18 cellular contexts compared by ENCODE assay signal in genomic region chr12:48954061-48954460, GRCh38. TPM values are rescaled to one million over a fixed set of nuclear protein-coding genes. Genes with fewer than 3 reads are reported as not detected.
DNase-seq lines count a peak whose midpoint lies in the region; ATAC-seq, FAIRE-seq and TF ChIP-seq lines count a peak whose summit lies in the region.
"Had no signal": no experiment of that assay in that cellular context is flagged by ENCODE, and none has a peak within 500 bp of the region (broad histone marks: within the 10 kb centered on the region; RNA-seq: fewer than 3 reads in every experiment).

No MANE protein-coding gene starts in this region.

- H3K79me2 ChIP-seq in GM12878 (ENCODE audit: control insufficient read depth, insufficient read depth, low read length) = peaks cover 50% of the 10 kb centered on the region

- no peak for TF ChIP-seq RAD21 in GM12878 (IDR thresholded peaks at IDR 0.05; ENCODE audit: insufficient read depth, low read depth, low read length)

- intact Hi-C loops in GM12878 (cut with micrococcal nuclease; ENCODE audit: unreplicated experiment) = no loop called here

- no peaks in the 10 kb centered on the region for H3K27me3 Mint-ChIP-seq in CD8-positive, alpha-beta memory T cell
- no peaks in the 10 kb centered on the region for H3K27me3 Mint-ChIP-seq in nephron progenitor cell (ENCODE audit: low read depth, poor library complexity)

- SMC1A ChIA-PET in GM12878 (lab: Charles Lee; ENCODE audit: uncharacterized antibody, unreplicated experiment) = interaction anchor here (0.6 to 2.1 kb wide), 5 partner anchors 10 to 101 kb away, joined by 3 to 6 read pairs (median 5); partner anchors contain the start of gene FKBP11

- peak overlapping the region; percentile 16; the same call in 1 of the 2 replicates for H3K9ac ChIP-seq in GM12878 (ENCODE audit: control insufficient read depth, insufficient read depth, low read length)
- H3K9ac ChIP-seq: BLaER1 had no signal

- no peak for DNase-seq in CD8-positive, alpha-beta memory T cell
- DNase-seq in GM12878 (ENCODE audit: low read depth, low spot score) (no peak), nephron progenitor cell (no peak), putamen (ENCODE audit: low spot score) (peak; percentile 32), SIG-M5 (lab: John Stamatoyannopoulos, UW) (no peak)
- DNase-seq: 8988T; AML-193; Calu3; CD4-positive, CD25-positive, alpha-beta regulatory T cell; DMS 273 treated with DMSO at 0.1 percent for 48 hours; DMS79 had no signal

- no peak for FAIRE-seq in GM12878 (lab: Jason Lieb, UNC)
- FAIRE-seq: GM12891, H1 had no signal

- TF ChIP-seq EP300 in GM12878 (IDR thresholded peaks at IDR 0.05; ENCODE audit: borderline replicate concordance in 1 of 2, control insufficient read depth in 1 of 2, low read depth in 2 of 2, low read length in 2 of 2) = no peak

- no peak overlapping the region for H3K4me3 ChIP-seq in CD8-positive, alpha-beta memory T cell (ENCODE audit: low read length)
- H3K4me3 ChIP-seq in GM12878 = no peak overlapping the region
- H3K4me3 ChIP-seq: BLaER1, HAP-1 had no signal

- H3K9me3 ChIP-seq in CD8-positive, alpha-beta memory T cell (ENCODE audit: low read length) = no peaks in the 10 kb centered on the region
- no peaks in the 10 kb centered on the region for H3K9me3 ChIP-seq in GM12878 (replicated peaks; ENCODE audit: control insufficient read depth, insufficient read depth, low read length)
- H3K9me3 ChIP-seq: BLaER1, HAP-1 had no signal

- no peak for TF ChIP-seq POLR2A in GM12878 (IDR thresholded peaks at IDR 0.05; ENCODE audit: low read depth, low read length)

- peaks cover 33% of the 10 kb centered on the region for H3K4me1 ChIP-seq in CD8-positive, alpha-beta memory T cell (ENCODE audit: insufficient read depth, low read length)
- peaks cover 14% of the 10 kb centered on the region for H3K4me1 ChIP-seq in GM12878 (ENCODE audit: control insufficient read depth, insufficient read depth, low read length)

- CTCF ChIA-PET in CD8-positive, alpha-beta memory T cell (lab: Charles Lee) = interaction anchor here (1.1 to 1.6 kb wide), 2 partner anchors 23 to 34 kb away, joined by 3 to 4 read pairs; partner anchors contain the start of gene WNT1
- CTCF ChIA-PET in GM12878 (lab: Yijun Ruan, JAX) = interaction anchor here (1.1 to 5.6 kb wide), 9 partner anchors 8 to 101 kb away, joined by 3 to 40 read pairs (median 10); partner anchors contain the start of genes FKBP11 and WNT1

- H3K4me3 Mint-ChIP-seq in CD8-positive, alpha-beta memory T cell = peak overlapping the region in 2 of 7 donors; percentile 29 to 31
- no peak overlapping the region for H3K4me3 Mint-ChIP-seq in nephron progenitor cell

- H4K20me1 ChIP-seq in GM12878 (ENCODE audit: control insufficient read depth, insufficient read depth) = no peaks in the 10 kb centered on the region

- no peak for ATAC-seq in GM12878
- ATAC-seq in GM21367 (IDR thresholded peaks at IDR 0.05; ENCODE audit: unreplicated experiment) = no peak
- ATAC-seq in GM21723 (IDR thresholded peaks at IDR 0.05; ENCODE audit: unreplicated experiment) = no peak

- WGBS in GM12878 (ENCODE audit: insufficient coverage, insufficient replicate concordance, low lambda C conversion rate, missing lambda C conversion rate) = 100% methylated on average over 3 of the region's 3 CpGs

- H3K36me3 ChIP-seq in CD8-positive, alpha-beta memory T cell (ENCODE audit: insufficient read depth, low read length) = peaks cover 8% of the 10 kb centered on the region
- H3K36me3 ChIP-seq in GM12878 (ENCODE audit: control insufficient read depth in 2 of 2, insufficient read depth in 2 of 2, low read length in 1 of 2) = peaks cover 3 to 11% of the 10 kb centered on the region in 2 experiments

- H3K9me3 Mint-ChIP-seq in CD8-positive, alpha-beta memory T cell = no peaks in the 10 kb centered on the region
- no peaks in the 10 kb centered on the region for H3K9me3 Mint-ChIP-seq in nephron progenitor cell
- H3K9me3 Mint-ChIP-seq: CD4-positive, CD25-positive, alpha-beta regulatory T cell had no signal

- H3K27ac Mint-ChIP-seq in CD8-positive, alpha-beta memory T cell = peak overlapping the region in 5 of 8 donors; percentile 55 to 77 (median 64)
- peak overlapping the region; percentile 74 for H3K27ac Mint-ChIP-seq in nephron progenitor cell

- no TSS peak for BruUV-seq in GM12878 (replicated peaks; lab: Mats Ljungman, UMichigan)

- TF ChIP-seq CTCF in GM12878 (IDR thresholded peaks at IDR 0.05 in 2 of 3, conservative IDR thresholded peaks at IDR 0.05 in 1 of 3; ENCODE audit: control insufficient read depth in 2 of 3, extremely low read depth in 1 of 3, insufficient read depth in 1 of 3, low read depth in 3 of 3, low read length in 3 of 3) (no peak), nephron progenitor cell (IDR thresholded peaks at IDR 0.05) (no peak)

- peak overlapping the region; percentile 28 for H3K4me2 ChIP-seq in GM12878 (ENCODE audit: control insufficient read depth, insufficient read depth)

- no peak overlapping the region for H3K27ac ChIP-seq in CD8-positive, alpha-beta memory T cell (ENCODE audit: low read depth, low read length)
- no peak overlapping the region for H3K27ac ChIP-seq in GM12878 (ENCODE audit: control insufficient read depth, insufficient read depth)
- H3K27ac ChIP-seq: BLaER1 had no signal

- H3K4me1 Mint-ChIP-seq in CD8-positive, alpha-beta memory T cell = peaks cover 40 to 65% (median 56%) of the 10 kb centered on the region in 3 donors
- H3K4me1 Mint-ChIP-seq in nephron progenitor cell = peaks cover 53% of the 10 kb centered on the region

- peaks cover 0 to 33% (median 0%) of the 10 kb centered on the region in 3 donors for H3K36me3 Mint-ChIP-seq in CD8-positive, alpha-beta memory T cell
- peaks cover 41% of the 10 kb centered on the region for H3K36me3 Mint-ChIP-seq in nephron progenitor cell (ENCODE audit: low read depth)

- no peaks in the 10 kb centered on the region for H3K27me3 ChIP-seq in CD8-positive, alpha-beta memory T cell (ENCODE audit: insufficient read depth, low read length, poor library complexity, severe bottlenecking)
- H3K27me3 ChIP-seq in GM12878 (replicated peaks in 1 of 2; ENCODE audit: control insufficient read depth in 2 of 2, insufficient read depth in 2 of 2, low read length in 1 of 2) = no peaks in the 10 kb centered on the region
- H3K27me3 ChIP-seq: BLaER1 had no signal

- in situ Hi-C loops in GM12878 (cut with MboI) = no loop called here

- RAD21 ChIA-PET in GM12878 (lab: Charles Lee; ENCODE audit: unreplicated experiment) = no interaction called here

- no peak overlapping the region for H2AFZ ChIP-seq in GM12878 (ENCODE audit: control insufficient read depth, low read depth, low read length)

- POLR2A ChIA-PET in CD8-positive, alpha-beta memory T cell (lab: Charles Lee) = no interaction called here
- POLR2A ChIA-PET in GM12878 (lab: Charles Lee) = interaction anchor here (0.6 to 8.1 kb wide), 2 partner anchors 14 to 404 kb away, joined by 3 to 86 read pairs; partner anchors contain the start of gene WNT10B

RNA-seq across cellular contexts. Expression of gene ARF3, which starts 3.2 kb away (rescaled TPM):
- total RNA-seq in CD8-positive, alpha-beta memory T cell = 10 to 100 TPM; 91.5 to 91.8 TPM
- 24.5 TPM for polyA plus RNA-seq in CD8-positive, alpha-beta memory T cell
- 43.5 and 44.5 TPM in 2 replicates for total RNA-seq in GM12878 (2013; cell fraction: nucleolus; rRNA removed)
- total RNA-seq in GM12878 (2014; rRNA removed) (59.2 and 60.3 TPM in 2 replicates), GM12878 (2014; rRNA removed; fragmentation: Illumina TruSeq; extraction: Trizol) (50.3 and 50.4 TPM in 2 replicates), GM12878 (2021) (163 and 169 TPM in 2 replicates)
- 52.8 TPM for polyA plus RNA-seq in GM12878 (2011; ENCODE audit: low read depth)
- polyA plus RNA-seq in GM12878 (2011; rRNA removed) (222 and 263 TPM in 2 replicates), GM12878 (2014; fragmentation: Illumina TruSeq; extraction: Trizol) (93.4 and 95.4 TPM in 2 replicates), GM12878 (2014; fragmentation: Nextera tagmentation; extraction: Ambion mirVana) (10 to 100 TPM in 1 of 2 experiments, 1 to 10 TPM in 1; 8.7 to 13.2 TPM), GM12878 (2014; rRNA removed) (85.6 and 94.5 TPM in 2 replicates), GM12878 (2016; fragmentation: Nextera tagmentation; extraction: Ambion mirVana) (10 to 100 TPM; 67.2 to 81.5 TPM)
- 280 and 304 TPM in 2 replicates for polyA plus RNA-seq in GM12878 (2011; cell fraction: cytosol; rRNA removed)
- polyA plus RNA-seq in GM12878 (2011; cell fraction: nucleus; rRNA removed) = 114 and 134 TPM in 2 replicates
- 81.3 and 83.4 TPM in 2 replicates for polyA plus RNA-seq in GM12878 (2012)
- 138 and 178 TPM in 2 replicates for polyA minus RNA-seq in GM12878 (2011; rRNA and poly(A)+ RNA removed)
- polyA minus RNA-seq in GM12878 (2011; cell fraction: cytosol; rRNA and poly(A)+ RNA removed) = 35.9 and 43.8 TPM in 2 replicates
- 16.8 and 38.7 TPM in 2 replicates for polyA minus RNA-seq in GM12878 (2011; cell fraction: nucleus; rRNA and poly(A)+ RNA removed)

RNA-seq across cellular contexts. Expression of gene WNT10B, which starts 17.5 kb away (rescaled TPM):
- 1 to 10 TPM; 1.4 TPM for total RNA-seq in CD8-positive, alpha-beta memory T cell
- 0.21 TPM for polyA plus RNA-seq in CD8-positive, alpha-beta memory T cell
- 2.5 and 2.8 TPM in 2 replicates for total RNA-seq in GM12878 (2013; cell fraction: nucleolus; rRNA removed)
- 0.27 and 0.45 TPM in 2 replicates for total RNA-seq in GM12878 (2014; rRNA removed)
- 0.27 and 0.37 TPM in 2 replicates for total RNA-seq in GM12878 (2014; rRNA removed; fragmentation: Illumina TruSeq; extraction: Trizol)
- 0.61 and 0.95 TPM in 2 replicates for total RNA-seq in GM12878 (2021)
- not detected for polyA plus RNA-seq in GM12878 (2011; ENCODE audit: low read depth)
- polyA plus RNA-seq in GM12878 (2011; rRNA removed) = 1.1 and 1.5 TPM in 2 replicates
- polyA plus RNA-seq in GM12878 (2011; cell fraction: cytosol; rRNA removed) = 1.5 and 1.9 TPM in 2 replicates
- 3.3 and 5.2 TPM in 2 replicates for polyA plus RNA-seq in GM12878 (2011; cell fraction: nucleus; rRNA removed)
- polyA plus RNA-seq in GM12878 (2012) = 0.10 and 0.19 TPM in 2 replicates
- polyA plus RNA-seq in GM12878 (2014; fragmentation: Illumina TruSeq; extraction: Trizol) = 0.16 and 0.22 TPM in 2 replicates
- polyA plus RNA-seq in GM12878 (2014; fragmentation: Nextera tagmentation; extraction: Ambion mirVana) = under 1 TPM; 0.09 to 0.10 TPM
- polyA plus RNA-seq in GM12878 (2014; rRNA removed) = 0.70 and 0.73 TPM in 2 replicates
- polyA plus RNA-seq in GM12878 (2016; fragmentation: Nextera tagmentation; extraction: Ambion mirVana) = under 1 TPM; 0.21 to 0.46 TPM
- polyA minus RNA-seq in GM12878 (2011; rRNA and poly(A)+ RNA removed) = 0.66 and 0.98 TPM in 2 replicates
- polyA minus RNA-seq in GM12878 (2011; cell fraction: cytosol; rRNA and poly(A)+ RNA removed) = 1.3 TPM in 1 of 2 replicates, not detected in the other
- polyA minus RNA-seq in GM12878 (2011; cell fraction: nucleus; rRNA and poly(A)+ RNA removed) = 1.6 and 1.8 TPM in 2 replicates
- total RNA-seq: Calu3 had no signal
- polyA plus RNA-seq: CD4-positive, CD25-positive, alpha-beta regulatory T cell had no signal

RNA-seq across cellular contexts. Expression of gene WNT1, which starts 24.1 kb away (rescaled TPM):
- total RNA-seq in CD8-positive, alpha-beta memory T cell = not detected
- 2.3 TPM for polyA plus RNA-seq in CD8-positive, alpha-beta memory T cell
- total RNA-seq in GM12878 (2013; cell fraction: nucleolus; rRNA removed) = not detected in 2 replicates
- not detected in 2 replicates for total RNA-seq in GM12878 (2014; rRNA removed)
- total RNA-seq in GM12878 (2014; rRNA removed; fragmentation: Illumina TruSeq; extraction: Trizol) = not detected in 2 replicates
- not detected in 2 replicates for total RNA-seq in GM12878 (2021)
- not detected for polyA plus RNA-seq in GM12878 (2011; ENCODE audit: low read depth)
- not detected in 2 replicates for polyA plus RNA-seq in GM12878 (2011; rRNA removed)
- 0.13 TPM in 1 of 2 replicates, not detected in the other for polyA plus RNA-seq in GM12878 (2011; cell fraction: cytosol; rRNA removed)
- 0.12 and 0.37 TPM in 2 replicates for polyA plus RNA-seq in GM12878 (2011; cell fraction: nucleus; rRNA removed)
- not detected in 2 replicates for polyA plus RNA-seq in GM12878 (2012)
- polyA plus RNA-seq in GM12878 (2014; fragmentation: Illumina TruSeq; extraction: Trizol) = not detected in 2 replicates
- not detected for polyA plus RNA-seq in GM12878 (2014; fragmentation: Nextera tagmentation; extraction: Ambion mirVana)
- not detected in 2 replicates for polyA plus RNA-seq in GM12878 (2014; rRNA removed)
- not detected for polyA plus RNA-seq in GM12878 (2016; fragmentation: Nextera tagmentation; extraction: Ambion mirVana)
- polyA minus RNA-seq in GM12878 (2011; rRNA and poly(A)+ RNA removed) = not detected in 2 replicates
- not detected in 2 replicates for polyA minus RNA-seq in GM12878 (2011; cell fraction: cytosol; rRNA and poly(A)+ RNA removed)
- not detected in 2 replicates for polyA minus RNA-seq in GM12878 (2011; cell fraction: nucleus; rRNA and poly(A)+ RNA removed)
- total RNA-seq: Calu3, G401, H1 had no signal
- polyA plus RNA-seq: H1 had no signal

RNA-seq across cellular contexts. Expression of gene FKBP11, which starts 28.8 kb away (rescaled TPM):
- total RNA-seq in CD8-positive, alpha-beta memory T cell = 100 to 1,000 TPM in 1 of 2 experiments, 10 to 100 TPM in 1; 98.3 to 103 TPM
- polyA plus RNA-seq in CD8-positive, alpha-beta memory T cell = 238 TPM
- 29.3 and 32.5 TPM in 2 replicates for total RNA-seq in GM12878 (2013; cell fraction: nucleolus; rRNA removed)
- 29.5 and 34.8 TPM in 2 replicates for total RNA-seq in GM12878 (2014; rRNA removed)
- 40.6 and 43.1 TPM in 2 replicates for total RNA-seq in GM12878 (2014; rRNA removed; fragmentation: Illumina TruSeq; extraction: Trizol)
- total RNA-seq in GM12878 (2021) = 58.2 and 59.4 TPM in 2 replicates
- polyA plus RNA-seq in GM12878 (2011; ENCODE audit: low read depth) = 47.4 TPM
- polyA plus RNA-seq in GM12878 (2011; rRNA removed) = 16.5 and 25.0 TPM in 2 replicates
- 25.5 and 28.3 TPM in 2 replicates for polyA plus RNA-seq in GM12878 (2011; cell fraction: cytosol; rRNA removed)
- polyA plus RNA-seq in GM12878 (2011; cell fraction: nucleus; rRNA removed) = 31.3 and 38.7 TPM in 2 replicates
- 73.3 and 77.9 TPM in 2 replicates for polyA plus RNA-seq in GM12878 (2012)
- polyA plus RNA-seq in GM12878 (2014; fragmentation: Illumina TruSeq; extraction: Trizol) = 47.3 and 56.3 TPM in 2 replicates
- 10 to 100 TPM; 55.2 to 83.4 TPM for polyA plus RNA-seq in GM12878 (2014; fragmentation: Nextera tagmentation; extraction: Ambion mirVana)
- polyA plus RNA-seq in GM12878 (2014; rRNA removed) = 56.8 and 67.1 TPM in 2 replicates
- 100 to 1,000 TPM; 133 to 135 TPM for polyA plus RNA-seq in GM12878 (2016; fragmentation: Nextera tagmentation; extraction: Ambion mirVana)
- 16.8 and 17.3 TPM in 2 replicates for polyA minus RNA-seq in GM12878 (2011; rRNA and poly(A)+ RNA removed)
- polyA minus RNA-seq in GM12878 (2011; cell fraction: cytosol; rRNA and poly(A)+ RNA removed) = 6.3 and 9.6 TPM in 2 replicates
- polyA minus RNA-seq in GM12878 (2011; cell fraction: nucleus; rRNA and poly(A)+ RNA removed) = 9.2 and 15.6 TPM in 2 replicates

RNA-seq across cellular contexts. Expression of gene DDN, which starts 45.1 kb away (rescaled TPM):
- total RNA-seq in CD8-positive, alpha-beta memory T cell = under 1 TPM; 0.33 to 0.39 TPM
- polyA plus RNA-seq in CD8-positive, alpha-beta memory T cell = not detected
- total RNA-seq in GM12878 (2013; cell fraction: nucleolus; rRNA removed) = 3.6 and 4.6 TPM in 2 replicates
- total RNA-seq in GM12878 (2014; rRNA removed) = 9.6 and 11.4 TPM in 2 replicates
- 5.1 and 5.5 TPM in 2 replicates for total RNA-seq in GM12878 (2014; rRNA removed; fragmentation: Illumina TruSeq; extraction: Trizol)
- 11.5 and 13.4 TPM in 2 replicates for total RNA-seq in GM12878 (2021)
- polyA plus RNA-seq in GM12878 (2011; ENCODE audit: low read depth) = 1.5 TPM
- 1.5 and 2.0 TPM in 2 replicates for polyA plus RNA-seq in GM12878 (2011; rRNA removed)
- 2.1 and 2.6 TPM in 2 replicates for polyA plus RNA-seq in GM12878 (2011; cell fraction: cytosol; rRNA removed)
- polyA plus RNA-seq in GM12878 (2011; cell fraction: nucleus; rRNA removed) = 4.1 and 5.1 TPM in 2 replicates
- polyA plus RNA-seq in GM12878 (2012) = 2.3 and 2.7 TPM in 2 replicates
- 3.0 and 6.1 TPM in 2 replicates for polyA plus RNA-seq in GM12878 (2014; fragmentation: Illumina TruSeq; extraction: Trizol)
- under 1 TPM; 0.10 to 0.22 TPM for polyA plus RNA-seq in GM12878 (2014; fragmentation: Nextera tagmentation; extraction: Ambion mirVana)
- 7.4 and 10.1 TPM in 2 replicates for polyA plus RNA-seq in GM12878 (2014; rRNA removed)
- polyA plus RNA-seq in GM12878 (2016; fragmentation: Nextera tagmentation; extraction: Ambion mirVana) = 1 to 10 TPM in 1 of 2 experiments, under 1 TPM in 1; 0.70 to 1.0 TPM
- 1.5 and 2.7 TPM in 2 replicates for polyA minus RNA-seq in GM12878 (2011; rRNA and poly(A)+ RNA removed)
- 1.3 and 1.5 TPM in 2 replicates for polyA minus RNA-seq in GM12878 (2011; cell fraction: cytosol; rRNA and poly(A)+ RNA removed)
- polyA minus RNA-seq in GM12878 (2011; cell fraction: nucleus; rRNA and poly(A)+ RNA removed) = 1.7 and 2.6 TPM in 2 replicates
- polyA plus RNA-seq: CD4-positive, CD25-positive, alpha-beta regulatory T cell had no signal
